In the genomic region with DNA sequence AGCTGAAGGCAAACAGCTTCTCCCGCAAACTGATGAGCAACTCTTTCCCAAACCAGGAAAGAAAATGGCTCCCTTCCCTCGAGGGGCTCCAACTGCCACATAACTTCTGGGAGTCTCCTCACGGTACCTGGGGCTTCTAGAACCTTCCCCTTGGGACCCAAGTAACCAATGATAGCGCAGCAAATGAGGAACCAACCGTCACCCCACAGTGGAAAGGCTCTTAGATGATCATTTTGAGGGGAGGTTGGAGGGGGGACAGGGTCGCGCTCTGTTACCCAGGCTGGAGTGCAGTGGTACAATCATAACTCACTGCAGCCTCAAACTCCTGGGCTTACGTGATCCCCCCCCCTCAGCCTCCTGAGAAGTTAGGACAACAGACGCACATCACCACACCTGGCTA, we compare ENCODE assay signal across 16 cellular contexts. TPM values are rescaled to one million over a fixed set of nuclear protein-coding genes. Genes with fewer than 3 reads are reported as not detected.
DNase-seq lines count a peak whose midpoint lies in the region; ATAC-seq and TF ChIP-seq lines count a peak whose summit lies in the region.
"Had no signal": no experiment of that assay in that cellular context is flagged by ENCODE, and none has a peak within 500 bp of the region (broad histone marks: within the 10 kb centered on the region; RNA-seq: fewer than 3 reads in every experiment).

A gene with protein sequence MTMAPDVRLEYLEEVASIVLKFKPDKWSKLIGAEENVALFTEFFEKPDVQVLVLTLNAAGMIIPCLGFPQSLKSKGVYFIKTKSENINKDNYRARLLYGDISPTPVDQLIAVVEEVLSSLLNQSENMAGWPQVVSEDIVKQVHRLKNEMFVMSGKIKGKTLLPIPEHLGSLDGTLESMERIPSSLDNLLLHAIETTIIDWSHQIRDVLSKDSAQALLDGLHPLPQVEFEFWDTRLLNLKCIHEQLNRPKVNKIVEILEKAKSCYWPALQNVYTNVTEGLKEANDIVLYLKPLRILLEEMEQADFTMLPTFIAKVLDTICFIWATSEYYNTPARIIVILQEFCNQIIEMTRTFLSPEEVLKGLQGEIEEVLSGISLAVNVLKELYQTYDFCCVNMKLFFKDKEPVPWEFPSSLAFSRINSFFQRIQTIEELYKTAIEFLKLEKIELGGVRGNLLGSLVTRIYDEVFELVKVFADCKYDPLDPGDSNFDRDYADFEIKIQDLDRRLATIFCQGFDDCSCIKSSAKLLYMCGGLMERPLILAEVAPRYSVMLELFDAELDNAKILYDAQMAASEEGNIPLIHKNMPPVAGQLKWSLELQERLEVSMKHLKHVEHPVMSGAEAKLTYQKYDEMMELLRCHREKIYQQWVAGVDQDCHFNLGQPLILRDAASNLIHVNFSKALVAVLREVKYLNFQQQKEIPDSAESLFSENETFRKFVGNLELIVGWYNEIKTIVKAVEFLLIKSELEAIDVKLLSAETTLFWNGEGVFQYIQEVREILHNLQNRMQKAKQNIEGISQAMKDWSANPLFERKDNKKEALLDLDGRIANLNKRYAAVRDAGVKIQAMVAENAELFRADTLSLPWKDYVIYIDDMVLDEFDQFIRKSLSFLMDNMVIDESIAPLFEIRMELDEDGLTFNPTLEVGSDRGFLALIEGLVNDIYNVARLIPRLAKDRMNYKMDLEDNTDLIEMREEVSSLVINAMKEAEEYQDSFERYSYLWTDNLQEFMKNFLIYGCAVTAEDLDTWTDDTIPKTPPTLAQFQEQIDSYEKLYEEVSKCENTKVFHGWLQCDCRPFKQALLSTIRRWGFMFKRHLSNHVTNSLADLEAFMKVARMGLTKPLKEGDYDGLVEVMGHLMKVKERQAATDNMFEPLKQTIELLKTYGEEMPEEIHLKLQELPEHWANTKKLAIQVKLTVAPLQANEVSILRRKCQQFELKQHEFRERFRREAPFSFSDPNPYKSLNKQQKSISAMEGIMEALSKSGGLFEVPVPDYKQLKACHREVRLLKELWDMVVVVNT (N-terminal part only) (minus strand): TSS at position 101 of the 400 bp plus-strand sequence. CDS start 2,339 bp downstream, outside the sequence.

- TF ChIP-seq CTCF in left ventricle myocardium inferior (IDR thresholded peaks at IDR 0.05; ENCODE audit: borderline replicate concordance) = no peak
- no peak for TF ChIP-seq CTCF in GM23338 (conservative IDR thresholded peaks at IDR 0.05; ENCODE audit: low read depth in 2 of 2)

- WGBS in neuronal stem cell (ENCODE audit: extremely low coverage in 2 of 2, insufficient read length in 2 of 2, insufficient replicate concordance in 1 of 2), 2 donors = no CpG with 5 or more reads among the region's 9 CpGs

- H2BK12ac ChIP-seq in neuronal stem cell (ENCODE audit: low read length) = no peak within 1 kb of the TSS

- intact Hi-C loops in left ventricle myocardium inferior (cut with micrococcal nuclease) (no loop called here), cardiac septum (cut with DNase I) (no loop called here)

- H3K27me3 Mint-ChIP-seq in GM23338 (ENCODE audit: insufficient read depth, low read depth, poor library complexity) = peaks cover 22% of the 10 kb centered on the region

- no peak within 1 kb of the TSS for H3K27ac Mint-ChIP-seq in GM23338
- H3K27ac Mint-ChIP-seq: HFFc6 had no signal

- no peaks in the 10 kb centered on the region for H3K9me3 ChIP-seq in left ventricle myocardium inferior (replicated peaks)
- H3K9me3 ChIP-seq in neuronal stem cell (replicated peaks in 1 of 2; ENCODE audit: control insufficient read depth in 2 of 2, insufficient read depth in 1 of 2, low read depth in 1 of 2, low read length in 2 of 2) = no peaks in the 10 kb centered on the region
- H3K9me3 ChIP-seq: A549, BE2C had no signal

- H2AFZ ChIP-seq in GM23338 (0 out of 2 replicates have a peak within 1 kb of the TSS, but pooled peaks have one; percentile 63), neuronal stem cell (ENCODE audit: low read length) (no peak within 1 kb of the TSS)

- peak within 1 kb of the TSS; percentile 20 for H3K23ac ChIP-seq in neuronal stem cell (ENCODE audit: low read depth, low read length, poor library complexity)

- no peak within 1 kb of the TSS for H3K14ac ChIP-seq in neuronal stem cell (ENCODE audit: low read length)

- H4K8ac ChIP-seq in neuronal stem cell (ENCODE audit: low read depth, low read length) = peak within 1 kb of the TSS; percentile 17

- peaks cover 20% of the 10 kb centered on the region for H3K4me1 ChIP-seq in left ventricle myocardium inferior
- peaks cover 8% of the 10 kb centered on the region for H3K4me1 ChIP-seq in GM23338 (ENCODE audit: insufficient read depth)
- no peaks in the 10 kb centered on the region for H3K4me1 ChIP-seq in neuronal stem cell (ENCODE audit: control insufficient read depth in 2 of 2, insufficient read depth in 1 of 2, low read depth in 1 of 2, low read length in 2 of 2)
- H3K4me1 ChIP-seq: A549, BE2C had no signal

- no peak within 1 kb of the TSS for H3K4ac ChIP-seq in neuronal stem cell (ENCODE audit: low read length)

- H2BK15ac ChIP-seq in neuronal stem cell (ENCODE audit: low read length) = peak within 1 kb of the TSS; percentile 49

- peak within 1 kb of the TSS; percentile 38 for H3K18ac ChIP-seq in neuronal stem cell (ENCODE audit: low read length)

- H3K4me3 Mint-ChIP-seq in GM23338 = no peak within 1 kb of the TSS
- H3K4me3 Mint-ChIP-seq: CD4-positive, CD25-positive, alpha-beta regulatory T cell; HFFc6 had no signal

- H3K4me3 ChIP-seq in left ventricle myocardium inferior (no peak within 1 kb of the TSS), GM23338 (no peak within 1 kb of the TSS), neuronal stem cell (ENCODE audit: low read length in 2 of 2) (no peak within 1 kb of the TSS)
- H3K4me3 ChIP-seq: A549 had no signal

- peak within 1 kb of the TSS; percentile 70 for H3K9ac ChIP-seq in neuronal stem cell (ENCODE audit: low read depth, low read length, poor library complexity)

- H2AK5ac ChIP-seq in neuronal stem cell (ENCODE audit: low read depth, low read length) = peak within 1 kb of the TSS; percentile 75

- no peak within 1 kb of the TSS for H2BK120ac ChIP-seq in neuronal stem cell (ENCODE audit: low read depth, low read length)

- H3K4me1 Mint-ChIP-seq in GM23338 = peaks cover 31% of the 10 kb centered on the region
- H3K4me1 Mint-ChIP-seq: CD4-positive, CD25-positive, alpha-beta regulatory T cell had no signal

- no peak within 1 kb of the TSS for H4K91ac ChIP-seq in neuronal stem cell (ENCODE audit: low read depth, low read length, poor library complexity)

- peak within 1 kb of the TSS; percentile 82 for H2BK5ac ChIP-seq in neuronal stem cell (ENCODE audit: low read length)

- no peaks in the 10 kb centered on the region for H3K36me3 Mint-ChIP-seq in GM23338 (ENCODE audit: low read depth)
- H3K36me3 Mint-ChIP-seq: CD4-positive, CD25-positive, alpha-beta regulatory T cell had no signal

- H3K79me2 ChIP-seq in GM23338 (replicated peaks; ENCODE audit: insufficient read depth) = no peaks in the 10 kb centered on the region

- H3K27ac ChIP-seq in left ventricle myocardium inferior (replicated peaks) (peak within 1 kb of the TSS; percentile 64), GM23338 (ENCODE audit: low read depth) (no peak within 1 kb of the TSS), neuronal stem cell (replicated peaks; ENCODE audit: low read length) (no peak within 1 kb of the TSS)

- no peaks in the 10 kb centered on the region for H3F3A ChIP-seq in GM23338 (replicated peaks; ENCODE audit: low read depth)

- H3K79me1 ChIP-seq in neuronal stem cell (ENCODE audit: low read depth, low read length) = no peaks in the 10 kb centered on the region

- no peaks in the 10 kb centered on the region for H3K36me3 ChIP-seq in left ventricle myocardium inferior
- no peaks in the 10 kb centered on the region for H3K36me3 ChIP-seq in GM23338 (ENCODE audit: insufficient read depth)
- H3K36me3 ChIP-seq in neuronal stem cell (replicated peaks in 1 of 2; ENCODE audit: control insufficient read depth in 2 of 2, insufficient read depth in 2 of 2, low read length in 2 of 2) = no peaks in the 10 kb centered on the region
- H3K36me3 ChIP-seq: BE2C had no signal

- H3K9me3 Mint-ChIP-seq in GM23338 = no peaks in the 10 kb centered on the region; the same call in 2 of the 3 replicates
- H3K9me3 Mint-ChIP-seq: CD4-positive, CD25-positive, alpha-beta regulatory T cell; HFFc6 had no signal

- no peak for DNase-seq in left ventricle myocardium inferior
- no peak for DNase-seq in cardiac septum (ENCODE audit: low spot score)
- no peak for DNase-seq in GM23338 (ENCODE audit: low spot score)
- no peak for DNase-seq in neuronal stem cell (ENCODE audit: low spot score)
- DNase-seq in amygdala (lab: John Stamatoyannopoulos, UW) = no peak
- no peak for DNase-seq in stimulated activated CD4-positive, alpha-beta T cell treated with anti-CD3 and anti-CD28 coated beads, Interleukin-2, amount 100 ng/mL, for 48 hours
- DNase-seq in SKM-1 treated with dmso at 0.1 percent for 144 hours (lab: John Stamatoyannopoulos, UW; ENCODE audit: unreplicated experiment) = no peak
- DNase-seq: BE2C; CD4-positive, CD25-positive, alpha-beta regulatory T cell; DMS53; GF-D8; HCEC 1CT; HFFc6 had no signal

- H3K4me2 ChIP-seq in GM23338 = no peak within 1 kb of the TSS
- no peak within 1 kb of the TSS for H3K4me2 ChIP-seq in neuronal stem cell (ENCODE audit: insufficient read depth, low read length, poor library complexity, severe bottlenecking)
- H3K4me2 ChIP-seq: A549 had no signal

- H3K9me2 ChIP-seq in GM23338 (ENCODE audit: insufficient read depth) = peaks cover 8% of the 10 kb centered on the region; the same call in 1 of the 2 replicates

- no peak for ATAC-seq in GM23338
- ATAC-seq: A549, HepG2 had no signal

- no peaks in the 10 kb centered on the region for H4K20me1 ChIP-seq in GM23338 (replicated peaks; ENCODE audit: insufficient read depth)

- peaks cover 7% of the 10 kb centered on the region for H3K27me3 ChIP-seq in left ventricle myocardium inferior (ENCODE audit: low read depth)
- no peaks in the 10 kb centered on the region for H3K27me3 ChIP-seq in GM23338 (ENCODE audit: insufficient read depth)
- H3K27me3 ChIP-seq in neuronal stem cell (ENCODE audit: control insufficient read depth in 3 of 3, insufficient read depth in 3 of 3, low read depth in 1 of 3, low read length in 3 of 3) = peaks cover 0 to 9% (median 0%) of the 10 kb centered on the region in 3 experiments
- H3K27me3 ChIP-seq: BE2C had no signal

TF ChIP-seq in GM23338, 12 proteins besides CTCF, POLR2A, EP300 and RAD21 (continues in another document):
- TF ChIP-seq NANOG (IDR thresholded peaks at IDR 0.05; ENCODE audit: borderline replicate concordance) (no peak), STAT1 (IDR thresholded peaks at IDR 0.05; ENCODE audit: unreplicated experiment) (no peak), EZH2phosphoT487 (IDR thresholded peaks at IDR 0.05; ENCODE audit: unreplicated experiment) (no peak)

RNA-seq across cellular contexts. Expression of the gene that starts here (rescaled TPM):
- total RNA-seq in left ventricle myocardium inferior = not detected
- total RNA-seq in cardiac septum = 0.81 TPM
- 0.59 and 1.5 TPM in 2 replicates for total RNA-seq in GM23338 (2014; rRNA removed; shearing (Covaris generic))
- 2.0 and 2.2 TPM in 2 replicates for polyA plus RNA-seq in GM23338 (2016; fragmentation: Nextera tagmentation; extraction: Ambion mirVana)
- 0.03 TPM for polyA plus RNA-seq in neuronal stem cell (2013, experiment 1 of 2)
- 0.04 TPM for polyA plus RNA-seq in neuronal stem cell (2013, experiment 2 of 2)
- total RNA-seq: HFFc6 had no signal
- polyA plus RNA-seq: AG04450 had no signal
